ENCODE assay signal across 1 cellular context in the genomic region with DNA sequence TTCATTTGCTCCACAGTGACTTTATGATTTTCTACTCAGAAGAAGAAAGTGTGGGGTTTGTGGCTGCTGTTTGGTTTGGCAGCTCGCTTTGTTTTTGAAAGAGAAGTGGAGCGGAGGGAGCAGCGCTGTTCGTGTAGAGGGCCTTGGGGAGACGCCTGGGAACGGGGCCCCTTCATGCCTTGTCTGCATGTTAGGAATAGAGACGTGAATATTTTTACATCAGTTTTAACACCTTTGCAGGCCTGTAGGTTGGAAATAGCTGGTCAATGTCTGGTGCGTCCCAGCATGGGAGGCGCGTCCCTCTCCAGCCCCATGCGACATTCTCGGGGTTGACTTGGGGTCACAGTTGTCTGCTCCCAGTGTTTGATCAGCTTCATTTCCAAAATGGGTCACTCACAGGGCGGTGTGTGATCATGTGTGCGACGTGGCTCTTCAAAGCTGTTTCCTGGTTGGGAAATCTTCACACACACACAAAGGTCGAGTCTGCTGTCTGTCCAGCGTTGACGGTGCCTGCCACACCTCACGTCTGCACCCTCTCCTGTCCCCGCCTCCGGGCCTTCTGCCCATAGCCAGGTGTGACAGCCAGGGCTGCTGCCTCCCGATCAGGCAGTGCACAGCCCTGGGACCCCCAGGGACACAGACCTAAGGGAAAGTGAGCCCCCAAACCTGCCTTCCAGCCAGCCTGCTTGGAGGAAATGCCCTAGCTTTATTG.
TF ChIP-seq lines count a peak whose summit lies in the region.

No MANE protein-coding gene starts in this region.

TF ChIP-seq in HepG2, 621 proteins besides CTCF, POLR2A, EP300 and RAD21 (continued from another document and continues in another):
- no peak for TF ChIP-seq TEAD2 (CRISPR knock-in tag; IDR thresholded peaks at IDR 0.05)
- no peak for TF ChIP-seq MLLT10 (CRISPR knock-in tag; IDR thresholded peaks at IDR 0.05)
- TF ChIP-seq ZNF776 (CRISPR knock-in tag; IDR thresholded peaks at IDR 0.05), result peak; percentile 72
- no peak for TF ChIP-seq HNRNPK (IDR thresholded peaks at IDR 0.05; ENCODE audit: low read depth, low read length, poor library complexity, severe bottlenecking)
- TF ChIP-seq ZMYM4 (CRISPR knock-in tag; IDR thresholded peaks at IDR 0.05), result peak; percentile 95
- peak; percentile 73; the same call in 1 of the 2 replicates for TF ChIP-seq ZNF335 (CRISPR knock-in tag; IDR thresholded peaks at IDR 0.05)
- 0 out of 2 replicates have a peak, but pooled peaks have one; percentile 88 for TF ChIP-seq DNMT1 (CRISPR knock-in tag; IDR thresholded peaks at IDR 0.05)
- TF ChIP-seq PRMT3 (CRISPR knock-in tag; IDR thresholded peaks at IDR 0.05; ENCODE audit: borderline replicate concordance, low read depth), result 0 out of 2 replicates have a peak, but pooled peaks have one; percentile 26
- peak; percentile 90 for TF ChIP-seq ZMYM3 (CRISPR knock-in tag; IDR thresholded peaks at IDR 0.05)
- peak; percentile 95 for TF ChIP-seq CEBPG (CRISPR knock-in tag; IDR thresholded peaks at IDR 0.05)
- peak; percentile 90 for TF ChIP-seq AHDC1 (CRISPR knock-in tag; IDR thresholded peaks at IDR 0.05; ENCODE audit: borderline replicate concordance)
- TF ChIP-seq ZNF30 (CRISPR knock-in tag; IDR thresholded peaks at IDR 0.05), result no peak
- TF ChIP-seq ZNF878 (CRISPR knock-in tag; IDR thresholded peaks at IDR 0.05), result peak; percentile 74
- TF ChIP-seq RFXANK (CRISPR knock-in tag; IDR thresholded peaks at IDR 0.05), result no peak
- no peak for TF ChIP-seq PLRG1 (conservative IDR thresholded peaks at IDR 0.05)
- TF ChIP-seq, protein P1, sequence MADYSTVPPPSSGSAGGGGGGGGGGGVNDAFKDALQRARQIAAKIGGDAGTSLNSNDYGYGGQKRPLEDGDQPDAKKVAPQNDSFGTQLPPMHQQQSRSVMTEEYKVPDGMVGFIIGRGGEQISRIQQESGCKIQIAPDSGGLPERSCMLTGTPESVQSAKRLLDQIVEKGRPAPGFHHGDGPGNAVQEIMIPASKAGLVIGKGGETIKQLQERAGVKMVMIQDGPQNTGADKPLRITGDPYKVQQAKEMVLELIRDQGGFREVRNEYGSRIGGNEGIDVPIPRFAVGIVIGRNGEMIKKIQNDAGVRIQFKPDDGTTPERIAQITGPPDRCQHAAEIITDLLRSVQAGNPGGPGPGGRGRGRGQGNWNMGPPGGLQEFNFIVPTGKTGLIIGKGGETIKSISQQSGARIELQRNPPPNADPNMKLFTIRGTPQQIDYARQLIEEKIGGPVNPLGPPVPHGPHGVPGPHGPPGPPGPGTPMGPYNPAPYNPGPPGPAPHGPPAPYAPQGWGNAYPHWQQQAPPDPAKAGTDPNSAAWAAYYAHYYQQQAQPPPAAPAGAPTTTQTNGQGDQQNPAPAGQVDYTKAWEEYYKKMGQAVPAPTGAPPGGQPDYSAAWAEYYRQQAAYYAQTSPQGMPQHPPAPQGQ (CRISPR knock-in tag; IDR thresholded peaks at IDR 0.05; ENCODE audit: borderline replicate concordance), result peak; percentile 97; the same call in 1 of the 2 replicates
- TF ChIP-seq ZNF329 (CRISPR knock-in tag; IDR thresholded peaks at IDR 0.05; ENCODE audit: low read depth), result 0 out of 2 replicates have a peak, but pooled peaks have one; percentile 60
- TF ChIP-seq GABPB1 (CRISPR knock-in tag; IDR thresholded peaks at IDR 0.05), result peak; percentile 71
- TF ChIP-seq, protein P2, sequence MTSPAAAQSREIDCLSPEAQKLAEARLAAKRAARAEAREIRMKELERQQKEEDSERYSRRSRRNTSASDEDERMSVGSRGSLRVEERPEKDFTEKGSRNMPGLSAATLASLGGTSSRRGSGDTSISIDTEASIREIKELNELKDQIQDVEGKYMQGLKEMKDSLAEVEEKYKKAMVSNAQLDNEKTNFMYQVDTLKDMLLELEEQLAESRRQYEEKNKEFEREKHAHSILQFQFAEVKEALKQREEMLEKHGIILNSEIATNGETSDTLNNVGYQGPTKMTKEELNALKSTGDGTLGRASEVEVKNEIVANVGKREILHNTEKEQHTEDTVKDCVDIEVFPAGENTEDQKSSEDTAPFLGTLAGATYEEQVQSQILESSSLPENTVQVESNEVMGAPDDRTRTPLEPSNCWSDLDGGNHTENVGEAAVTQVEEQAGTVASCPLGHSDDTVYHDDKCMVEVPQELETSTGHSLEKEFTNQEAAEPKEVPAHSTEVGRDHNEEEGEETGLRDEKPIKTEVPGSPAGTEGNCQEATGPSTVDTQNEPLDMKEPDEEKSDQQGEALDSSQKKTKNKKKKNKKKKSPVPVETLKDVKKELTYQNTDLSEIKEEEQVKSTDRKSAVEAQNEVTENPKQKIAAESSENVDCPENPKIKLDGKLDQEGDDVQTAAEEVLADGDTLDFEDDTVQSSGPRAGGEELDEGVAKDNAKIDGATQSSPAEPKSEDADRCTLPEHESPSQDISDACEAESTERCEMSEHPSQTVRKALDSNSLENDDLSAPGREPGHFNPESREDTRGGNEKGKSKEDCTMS (CRISPR knock-in tag; conservative IDR thresholded peaks at IDR 0.05), result no peak
- no peak; the same call in 1 of the 2 replicates for TF ChIP-seq MAF1 (CRISPR knock-in tag; IDR thresholded peaks at IDR 0.05; ENCODE audit: borderline replicate concordance)
- TF ChIP-seq CREM (IDR thresholded peaks at IDR 0.05), result peak; percentile 94
- no peak for TF ChIP-seq CREM (CRISPR knock-in tag; IDR thresholded peaks at IDR 0.05)
- TF ChIP-seq PPARG (CRISPR knock-in tag; conservative IDR thresholded peaks at IDR 0.05), result peak; percentile 78
- no peak for TF ChIP-seq ZNF720 (CRISPR knock-in tag; IDR thresholded peaks at IDR 0.05)
- TF ChIP-seq GATAD1 (CRISPR knock-in tag; IDR thresholded peaks at IDR 0.05), result peak; percentile 70
- TF ChIP-seq NR3C1 (CRISPR knock-in tag; IDR thresholded peaks at IDR 0.05), result no peak
- peak; percentile 80 for TF ChIP-seq TGIF2 (CRISPR knock-in tag; IDR thresholded peaks at IDR 0.05)
- peak; percentile 37; the same call in 1 of the 2 replicates for TF ChIP-seq ZNF512 (CRISPR knock-in tag; IDR thresholded peaks at IDR 0.05)
- peak; percentile 74 for TF ChIP-seq ZFX (CRISPR knock-in tag; IDR thresholded peaks at IDR 0.05; ENCODE audit: low read depth)
- TF ChIP-seq POLR2G (IDR thresholded peaks at IDR 0.05; ENCODE audit: low read depth, low read length), result peak; percentile 70; the same call in 1 of the 2 replicates
- TF ChIP-seq ZNF12 (CRISPR knock-in tag; IDR thresholded peaks at IDR 0.05), result 0 out of 2 replicates have a peak, but pooled peaks have one; percentile 34
- TF ChIP-seq ISL2 (CRISPR knock-in tag; IDR thresholded peaks at IDR 0.05), result peak; percentile 96
- peak; percentile 77 for TF ChIP-seq HNF4G (IDR thresholded peaks at IDR 0.05; ENCODE audit: borderline replicate concordance, low read depth, low read length)
- peak; percentile 94; the same call in 1 of the 2 replicates for TF ChIP-seq HNF4G (CRISPR knock-in tag; IDR thresholded peaks at IDR 0.05; ENCODE audit: borderline replicate concordance, low read depth)
- TF ChIP-seq, protein P3, sequence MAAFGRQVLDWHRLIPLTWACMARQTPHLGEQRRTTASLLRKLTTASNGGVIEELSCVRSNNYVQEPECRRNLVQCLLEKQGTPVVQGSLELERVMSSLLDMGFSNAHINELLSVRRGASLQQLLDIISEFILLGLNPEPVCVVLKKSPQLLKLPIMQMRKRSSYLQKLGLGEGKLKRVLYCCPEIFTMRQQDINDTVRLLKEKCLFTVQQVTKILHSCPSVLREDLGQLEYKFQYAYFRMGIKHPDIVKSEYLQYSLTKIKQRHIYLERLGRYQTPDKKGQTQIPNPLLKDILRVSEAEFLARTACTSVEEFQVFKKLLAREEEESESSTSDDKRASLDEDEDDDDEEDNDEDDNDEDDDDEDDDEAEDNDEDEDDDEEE (CRISPR knock-in tag; IDR thresholded peaks at IDR 0.05), result peak; percentile 81; the same call in 1 of the 2 replicates
- no peak for TF ChIP-seq ZBTB14 (CRISPR knock-in tag; IDR thresholded peaks at IDR 0.05)
- no peak for TF ChIP-seq MAFK (conservative IDR thresholded peaks at IDR 0.05 in 1 of 2, IDR thresholded peaks at IDR 0.05 in 1 of 2; ENCODE audit: low read length in 2 of 2)
- peak; percentile 52; the same call in 1 of the 2 replicates for TF ChIP-seq MTF2 (CRISPR knock-in tag; IDR thresholded peaks at IDR 0.05; ENCODE audit: borderline replicate concordance)
- no peak for TF ChIP-seq HNRNPUL1 (IDR thresholded peaks at IDR 0.05; ENCODE audit: low read depth, low read length)
- TF ChIP-seq ARHGAP35 (CRISPR knock-in tag; IDR thresholded peaks at IDR 0.05; ENCODE audit: borderline replicate concordance), result peak; percentile 74; the same call in 1 of the 2 replicates
- TF ChIP-seq ZNF839 (CRISPR knock-in tag; IDR thresholded peaks at IDR 0.05; ENCODE audit: borderline replicate concordance), result peak; percentile 76; the same call in 1 of the 2 replicates
- peak; percentile 57; the same call in 1 of the 2 replicates for TF ChIP-seq MBD4 (IDR thresholded peaks at IDR 0.05; ENCODE audit: borderline replicate concordance, low read length)
- TF ChIP-seq EHMT2 (IDR thresholded peaks at IDR 0.05; ENCODE audit: borderline replicate concordance, low read depth, low read length), result no peak
- peak; percentile 58; the same call in 1 of the 2 replicates for TF ChIP-seq SMAD1 (CRISPR knock-in tag; IDR thresholded peaks at IDR 0.05; ENCODE audit: borderline replicate concordance, low read depth)
- TF ChIP-seq ZNF253 (CRISPR knock-in tag; IDR thresholded peaks at IDR 0.05; ENCODE audit: borderline replicate concordance), result no peak
- 0 out of 2 replicates have a peak, but pooled peaks have one; percentile 34 for TF ChIP-seq RELA (CRISPR knock-in tag; IDR thresholded peaks at IDR 0.05)
- TF ChIP-seq KLF13 (CRISPR knock-in tag; IDR thresholded peaks at IDR 0.05), result 0 out of 2 replicates have a peak, but pooled peaks have one; percentile 44
- peak; percentile 90 for TF ChIP-seq TBX3 (IDR thresholded peaks at IDR 0.05; ENCODE audit: borderline replicate concordance)
- TF ChIP-seq CHCHD3 (CRISPR knock-in tag; IDR thresholded peaks at IDR 0.05), result no peak
- TF ChIP-seq, protein P4, sequence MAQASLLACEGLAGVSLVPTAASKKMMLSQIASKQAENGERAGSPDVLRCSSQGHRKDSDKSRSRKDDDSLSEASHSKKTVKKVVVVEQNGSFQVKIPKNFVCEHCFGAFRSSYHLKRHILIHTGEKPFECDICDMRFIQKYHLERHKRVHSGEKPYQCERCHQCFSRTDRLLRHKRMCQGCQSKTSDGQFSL (CRISPR knock-in tag; IDR thresholded peaks at IDR 0.05), result no peak; the same call in 1 of the 2 replicates
